Comparison of ENCODE assay signal across 8 cellular contexts in genomic region chr11:47514825-47515647, GRCh38. TPM values are rescaled to one million over a fixed set of nuclear protein-coding genes. Genes with fewer than 3 reads are reported as not detected.
DNase-seq lines count a peak whose midpoint lies in the region; ATAC-seq and TF ChIP-seq lines count a peak whose summit lies in the region.

No MANE protein-coding gene starts in this region.

- H3K36me3 Mint-ChIP-seq in T-helper 1 cell treated with Interleukin-12 subunit alpha and Interleukin-12 subunit beta and Interleukin-4 antibody, amounts not matched to agents 30 μg/mL and 1 μg/mL, for 36 hours (ENCODE audit: low read depth): peaks cover 9% of the 10 kb centered on the region
- H3K36me3 Mint-ChIP-seq in effector memory CD8-positive, alpha-beta T cell (ENCODE audit: insufficient read depth): peaks cover 29% of the 10 kb centered on the region
- H3K36me3 Mint-ChIP-seq in neural progenitor cell: peaks cover 4% of the 10 kb centered on the region

- peaks cover 26% of the 10 kb centered on the region for H3F3A ChIP-seq in neural progenitor cell (ENCODE audit: low read depth)

- H3K9me3 Mint-ChIP-seq in T-helper 1 cell treated with Interleukin-12 subunit alpha and Interleukin-12 subunit beta and Interleukin-4 antibody, amounts not matched to agents 30 μg/mL and 1 μg/mL, for 36 hours: no peaks in the 10 kb centered on the region
- H3K9me3 Mint-ChIP-seq in effector memory CD8-positive, alpha-beta T cell: no peaks in the 10 kb centered on the region
- no peaks in the 10 kb centered on the region for H3K9me3 Mint-ChIP-seq in neural progenitor cell

- peak overlapping the region; percentile 52 for H3K4me3 Mint-ChIP-seq in T-helper 1 cell treated with Interleukin-12 subunit alpha and Interleukin-12 subunit beta and Interleukin-4 antibody, amounts not matched to agents 30 μg/mL and 1 μg/mL, for 36 hours
- H3K4me3 Mint-ChIP-seq in effector memory CD8-positive, alpha-beta T cell: peak overlapping the region; percentile 49 to 57
- H3K4me3 Mint-ChIP-seq in neural progenitor cell: no peak overlapping the region

- H3K4me1 ChIP-seq in neural progenitor cell (peaks cover 19% of the 10 kb centered on the region), ovary (ENCODE audit: insufficient read depth) (peaks cover 11% of the 10 kb centered on the region)

- 73 to 79% (median 76%) methylated on average over 5 of the region's 5 CpGs for WGBS in ovary, 3 donors

- no peak overlapping the region for H2AFZ ChIP-seq in neural progenitor cell (replicated peaks)

- no peak for TF ChIP-seq EP300 in ovary (IDR thresholded peaks at IDR 0.05)

- no peak for DNase-seq in effector memory CD8-positive, alpha-beta T cell
- DNase-seq in neural progenitor cell (ENCODE audit: low spot score) (no peak), ecto neural progenitor cell (ENCODE audit: low spot score) (no peak), ovary (no peak), NCI-H526 (lab: John Stamatoyannopoulos, UW) (no peak)

- TF ChIP-seq CTCF in neural progenitor cell (IDR thresholded peaks at IDR 0.05): no peak
- TF ChIP-seq CTCF in ovary (IDR thresholded peaks at IDR 0.05): no peak

- no peaks in the 10 kb centered on the region for H3K27me3 ChIP-seq in neural progenitor cell
- no peaks in the 10 kb centered on the region for H3K27me3 ChIP-seq in ovary

- H3K4me3 ChIP-seq in neural progenitor cell (no peak overlapping the region), ovary (no peak overlapping the region)

- H3K27ac ChIP-seq in neural progenitor cell (peak overlapping the region; percentile 44), ovary (no peak overlapping the region)

- no peaks in the 10 kb centered on the region for H3K9me3 ChIP-seq in neural progenitor cell (ENCODE audit: low read depth)
- H3K9me3 ChIP-seq in ovary: no peaks in the 10 kb centered on the region

- no peak for TF ChIP-seq POLR2A in ovary (IDR thresholded peaks at IDR 0.05)

- H3K36me3 ChIP-seq in neural progenitor cell (no peaks in the 10 kb centered on the region), ovary (no peaks in the 10 kb centered on the region)

- no peaks in the 10 kb centered on the region for H3K27me3 Mint-ChIP-seq in T-helper 1 cell treated with Interleukin-12 subunit alpha and Interleukin-12 subunit beta and Interleukin-4 antibody, amounts not matched to agents 30 μg/mL and 1 μg/mL, for 36 hours (ENCODE audit: low read depth)
- no peaks in the 10 kb centered on the region for H3K27me3 Mint-ChIP-seq in effector memory CD8-positive, alpha-beta T cell
- peaks cover 4% of the 10 kb centered on the region for H3K27me3 Mint-ChIP-seq in neural progenitor cell (ENCODE audit: insufficient read depth, low read depth)

- intact Hi-C loops in ovary (cut with DNase I): loop anchor here in 1 of 4 donors (10.0 kb wide), 1 partner anchor 50 kb away; no protein-coding TSS in a partner anchor

- H3K27ac Mint-ChIP-seq in T-helper 1 cell treated with Interleukin-12 subunit alpha and Interleukin-12 subunit beta and Interleukin-4 antibody, amounts not matched to agents 30 μg/mL and 1 μg/mL, for 36 hours: peak overlapping the region; percentile 78
- peak overlapping the region; percentile 62 to 69 for H3K27ac Mint-ChIP-seq in effector memory CD8-positive, alpha-beta T cell
- H3K27ac Mint-ChIP-seq in neural progenitor cell: peak overlapping the region; percentile 80

- peaks cover 50% of the 10 kb centered on the region for H3K4me1 Mint-ChIP-seq in T-helper 1 cell treated with Interleukin-12 subunit alpha and Interleukin-12 subunit beta and Interleukin-4 antibody, amounts not matched to agents 30 μg/mL and 1 μg/mL, for 36 hours (ENCODE audit: low read depth)
- peaks cover 37 to 74% of the 10 kb centered on the region in 2 donors for H3K4me1 Mint-ChIP-seq in effector memory CD8-positive, alpha-beta T cell (ENCODE audit: low read depth in 2 of 2)
- H3K4me1 Mint-ChIP-seq in neural progenitor cell: peaks cover 33% of the 10 kb centered on the region

- ATAC-seq in GM18498 (IDR thresholded peaks at IDR 0.05; ENCODE audit: unreplicated experiment) (peak; percentile 50), HG03159 (IDR thresholded peaks at IDR 0.05; ENCODE audit: unreplicated experiment) (peak; percentile 50)
- ATAC-seq in effector memory CD8-positive, alpha-beta T cell (replicated peaks): peak; percentile 47

- H3K79me2 ChIP-seq in neural progenitor cell (ENCODE audit: low read depth): peaks cover 100% of the 10 kb centered on the region

- no peak overlapping the region for H3K9ac ChIP-seq in neural progenitor cell

- H3K4me2 ChIP-seq in neural progenitor cell: no peak overlapping the region

- H4K20me1 ChIP-seq in neural progenitor cell (ENCODE audit: low read depth): peaks cover 98% of the 10 kb centered on the region

RNA-seq across cellular contexts. Expression of gene CELF1, which starts 37.9 kb away (rescaled TPM):
- 170 and 173 TPM in 2 replicates for total RNA-seq in neural progenitor cell (ENCODE audit: low replicate concordance)
- total RNA-seq in ovary: 100 to 1,000 TPM in 1 of 7 donors, 10 to 100 TPM in 6; 64.0 to 109 (median 74.9) TPM
- 10 to 100 TPM; 25.0 to 48.3 TPM for polyA plus RNA-seq in ovary

RNA-seq across cellular contexts. Expression of gene PTPMT1, which starts 50.4 kb away (rescaled TPM):
- 60.4 and 73.6 TPM in 2 replicates for total RNA-seq in neural progenitor cell (ENCODE audit: low replicate concordance)
- 100 to 1,000 TPM in 1 of 7 donors, 10 to 100 TPM in 6; 33.8 to 103 (median 36.7) TPM for total RNA-seq in ovary
- 10 to 100 TPM; 51.0 to 60.7 TPM for polyA plus RNA-seq in ovary
